Comparison of ENCODE assay signal across 20 cellular contexts in genomic region chr4:72383439-72383838, GRCh38.
"Had no signal": no experiment of that assay in that cellular context is flagged by ENCODE, and none has a peak within 500 bp of the region (broad histone marks: within the 10 kb centered on the region; RNA-seq: fewer than 3 reads in every experiment).

No MANE protein-coding gene starts in this region.

- H3K4me1 ChIP-seq: adrenal gland, prostate gland, suprapubic skin, vagina had no signal

- DNase-seq: activated CD4-positive, alpha-beta T cell treated with anti-CD3 and anti-CD28 coated beads for 1 hour; activated CD4-positive, alpha-beta T cell treated with anti-CD3 and anti-CD28 coated beads, Interleukin-2, amount 50 U/mL, for 4 hours; activated effector memory CD4-positive, alpha-beta T cell treated with anti-CD3 and anti-CD28 coated beads, Interleukin-2, amount 50 U/mL, for 16 hours; activated T-cell treated with anti-CD3 and anti-CD28 coated beads, Interleukin-2, amount 50 U/mL, for 72 hours; adrenal gland; dorsolateral prefrontal cortex; heart right ventricle; kidney glomerular epithelial cell; mucosa of descending colon; naive B cell; right cardiac atrium; small intestine; stimulated activated CD4-positive, alpha-beta T cell treated with anti-CD3 and anti-CD28 coated beads, Interleukin-15, amount 100 ng/mL, for 24 hours; stimulated activated CD4-positive, alpha-beta T cell treated with anti-CD3 and anti-CD28 coated beads, Interleukin-2, amount 100 ng/mL, for 48 hours; trophoblast cell had no signal

- H3K4me3 ChIP-seq: adrenal gland, dorsolateral prefrontal cortex, heart right ventricle, mucosa of descending colon, prostate gland, suprapubic skin, vagina had no signal

- ATAC-seq: activated T-cell treated with anti-CD3 and anti-CD28 coated beads, Interleukin-2, amount 50 U/mL, for 72 hours; heart right ventricle; mucosa of descending colon; right cardiac atrium had no signal

- H3K27me3 ChIP-seq: adrenal gland, dorsolateral prefrontal cortex, heart right ventricle, suprapubic skin, vagina had no signal

- H3K36me3 ChIP-seq: adrenal gland, heart right ventricle, prostate gland, suprapubic skin, vagina had no signal

- H3K27ac ChIP-seq: adrenal gland, dorsolateral prefrontal cortex, heart right ventricle, prostate gland, suprapubic skin, vagina, VCaP had no signal

- H3K9me3 ChIP-seq: adrenal gland, heart right ventricle, mucosa of descending colon, prostate gland, suprapubic skin, vagina had no signal

- FAIRE-seq: colon had no signal
